In genomic region chr15:74555192-74555591, GRCh38 we compare ENCODE assay signal across 20 cellular contexts. TPM values are rescaled to one million over a fixed set of nuclear protein-coding genes. Genes with fewer than 3 reads are reported as not detected.
DNase-seq lines count a peak whose midpoint lies in the region; ATAC-seq, FAIRE-seq and TF ChIP-seq lines count a peak whose summit lies in the region.
"Had no signal": no experiment of that assay in that cellular context is flagged by ENCODE, and none has a peak within 500 bp of the region (broad histone marks: within the 10 kb centered on the region; RNA-seq: fewer than 3 reads in every experiment).

No MANE protein-coding gene starts in this region.

- CTCF ChIA-PET in K562 (lab: Yijun Ruan, JAX; ENCODE audit: low intra/inter-chr PET ratio) = no interaction called here

- H4K20me1 ChIP-seq in GM23338 (replicated peaks; ENCODE audit: insufficient read depth) (peaks cover 67% of the 10 kb centered on the region), H9 (ENCODE audit: control insufficient read depth, insufficient read depth, insufficient read length) (no peaks in the 10 kb centered on the region), K562 (replicated peaks; ENCODE audit: control insufficient read depth, insufficient read depth, low read length) (no peaks in the 10 kb centered on the region; the same call in 1 of the 2 replicates)

- H2BK15ac ChIP-seq in H9 (ENCODE audit: low read depth, low read length) = no peak overlapping the region

- in situ Hi-C loops in K562 (cut with MboI) = no loop called here

- WGBS in H9 (ENCODE audit: extremely low coverage, insufficient read length, low lambda C conversion rate) = no CpG with 5 or more reads among the region's 4 CpGs
- 51% methylated on average over 4 of the region's 4 CpGs for WGBS in K562 (ENCODE audit: insufficient coverage, low coverage, missing lambda C conversion rate)

- no peaks in the 10 kb centered on the region for H3K23me2 ChIP-seq in H9 (ENCODE audit: insufficient read length, low read depth, low read length, poor library complexity, severe bottlenecking)

- no peak overlapping the region for H3K23ac ChIP-seq in H9 (ENCODE audit: insufficient read length, low read depth, low read length)

- H3K27ac Mint-ChIP-seq in GM23338 (no peak overlapping the region), H9 (peak overlapping the region in 2 of 3 experiments; percentile 81 to 92; a peak in 4 of 7 replicates)
- H3K27ac Mint-ChIP-seq in stimulated activated effector memory CD8-positive, alpha-beta T cell treated with anti-CD3 and anti-CD28 coated beads, Interleukin-12 subunit alpha, Interleukin-12 subunit beta, amount 100 ng/mL, for 72 hours = peak overlapping the region; percentile 67

- POLR2A ChIA-PET in K562 (lab: Yijun Ruan, JAX) = interaction anchor here (0.5 kb wide), 1 partner anchor 55 kb away, joined by 3 read pairs; no protein-coding TSS in a partner anchor

- H3K9me3 ChIP-seq in H9 (ENCODE audit: control insufficient read depth, low read depth, low read length) (no peaks in the 10 kb centered on the region), K562 (replicated peaks; ENCODE audit: control insufficient read depth, insufficient read depth, low read depth, low read length) (no peaks in the 10 kb centered on the region)
- H3K9me3 ChIP-seq: BE2C, Caco-2, HAP-1 had no signal

- TF ChIP-seq RAD21 in K562 (CRISPR knock-in tag; conservative IDR thresholded peaks at IDR 0.05 in 1 of 2, IDR thresholded peaks at IDR 0.05 in 1 of 2) = no peak

- no peaks in the 10 kb centered on the region for H3K27me3 ChIP-seq in GM23338 (ENCODE audit: insufficient read depth)
- H3K27me3 ChIP-seq in H9 (ENCODE audit: insufficient read depth, low read length) = no peaks in the 10 kb centered on the region
- H3K27me3 ChIP-seq in K562 (ENCODE audit: control insufficient read depth in 2 of 2, insufficient read depth in 2 of 2, low read length in 2 of 2) = no peaks in the 10 kb centered on the region
- no peaks in the 10 kb centered on the region for H3K27me3 ChIP-seq in foreskin keratinocyte
- H3K27me3 ChIP-seq: BE2C had no signal

- H3K4me3 Mint-ChIP-seq in GM23338 = no peak overlapping the region
- no peak overlapping the region for H3K4me3 Mint-ChIP-seq in H9
- H3K4me3 Mint-ChIP-seq in stimulated activated effector memory CD8-positive, alpha-beta T cell treated with anti-CD3 and anti-CD28 coated beads, Interleukin-12 subunit alpha, Interleukin-12 subunit beta, amount 100 ng/mL, for 72 hours = no peak overlapping the region

- DNase-seq in GM23338 (ENCODE audit: low spot score) (no peak), H9 (no peak), K562 (ENCODE audit: extremely low read depth in 1 of 4, low spot score in 3 of 4) (no peak), foreskin keratinocyte (no peak)
- no peak for DNase-seq in stimulated activated effector memory CD8-positive, alpha-beta T cell treated with anti-CD3 and anti-CD28 coated beads, Interleukin-12 subunit alpha, Interleukin-12 subunit beta, amount 100 ng/mL, for 72 hours (ENCODE audit: low spot score in 2 of 2)
- DNase-seq: ACHN; BE2C; C1 segment of cervical spinal cord; Caco-2; CD4-positive, CD25-positive, alpha-beta regulatory T cell; GM23248 had no signal

- H2AFZ ChIP-seq in GM23338 (no peak overlapping the region), H9 (ENCODE audit: low read length) (no peak overlapping the region), K562 (ENCODE audit: low read depth, low read length) (no peak overlapping the region)
- H2AFZ ChIP-seq: GM23248 had no signal

- H2BK20ac ChIP-seq in H9 (ENCODE audit: low read depth, low read length, poor library complexity, severe bottlenecking) = no peak overlapping the region

- no peak overlapping the region for H3T11ph ChIP-seq in H9 (ENCODE audit: low read length)

- H3K9me1 ChIP-seq in K562 (ENCODE audit: control insufficient read depth, insufficient read depth, low read length) = no peaks in the 10 kb centered on the region

- no peaks in the 10 kb centered on the region; the same call in 1 of the 2 replicates for H3F3A ChIP-seq in GM23338 (replicated peaks; ENCODE audit: low read depth)

- H4K8ac ChIP-seq in H9 (replicated peaks; ENCODE audit: insufficient read length, low read depth, low read length) = no peak overlapping the region

- H3K79me2 ChIP-seq in GM23338 (replicated peaks; ENCODE audit: insufficient read depth) (peaks cover 100% of the 10 kb centered on the region), H9 (ENCODE audit: insufficient read depth, low read length) (peaks cover 16% of the 10 kb centered on the region; the same call in 1 of the 2 replicates), K562 (ENCODE audit: control insufficient read depth, insufficient read depth, low read length) (no peaks in the 10 kb centered on the region)

- no peak overlapping the region for H2AK5ac ChIP-seq in H9 (ENCODE audit: insufficient read length, low read length)

- peaks cover 55% of the 10 kb centered on the region for H3K36me3 Mint-ChIP-seq in GM23338 (ENCODE audit: low read depth)
- peaks cover 18 to 60% (median 58%) of the 10 kb centered on the region in 3 experiments for H3K36me3 Mint-ChIP-seq in H9 (ENCODE audit: insufficient read depth in 1 of 3, low read depth in 3 of 3)
- peaks cover 100% of the 10 kb centered on the region for H3K36me3 Mint-ChIP-seq in stimulated activated effector memory CD8-positive, alpha-beta T cell treated with anti-CD3 and anti-CD28 coated beads, Interleukin-12 subunit alpha, Interleukin-12 subunit beta, amount 100 ng/mL, for 72 hours

- H2BK12ac ChIP-seq in H9 (ENCODE audit: insufficient read length, low read depth, low read length) = no peak overlapping the region

- TF ChIP-seq CTCF in GM23338 (conservative IDR thresholded peaks at IDR 0.05; ENCODE audit: low read depth in 2 of 2) (no peak), H9 (conservative IDR thresholded peaks at IDR 0.05) (no peak), K562 (IDR thresholded peaks at IDR 0.05 in 2 of 3, conservative IDR thresholded peaks at IDR 0.05 in 1 of 3; ENCODE audit: insufficient read depth in 2 of 3, low read depth in 1 of 3, low read length in 3 of 3) (no peak), foreskin keratinocyte (conservative IDR thresholded peaks at IDR 0.05) (no peak)

- H3K27me3 Mint-ChIP-seq in GM23338 (ENCODE audit: insufficient read depth, low read depth, poor library complexity) (peaks cover 8% of the 10 kb centered on the region), H9 (ENCODE audit: low read depth) (no peaks in the 10 kb centered on the region)
- H3K27me3 Mint-ChIP-seq: CD4-positive, CD25-positive, alpha-beta regulatory T cell had no signal

- H3K4me1 ChIP-seq in GM23338 (ENCODE audit: insufficient read depth) = peaks cover 11% of the 10 kb centered on the region; the same call in 1 of the 2 replicates
- no peaks in the 10 kb centered on the region for H3K4me1 ChIP-seq in H9 (ENCODE audit: insufficient read depth, low read length)
- no peaks in the 10 kb centered on the region for H3K4me1 ChIP-seq in K562 (replicated peaks in 1 of 2; ENCODE audit: control insufficient read depth in 2 of 2, insufficient read depth in 2 of 2, low read length in 2 of 2)
- no peaks in the 10 kb centered on the region for H3K4me1 ChIP-seq in foreskin keratinocyte
- H3K4me1 ChIP-seq: BE2C, Caco-2, HAP-1 had no signal

- no TSS peak for BruUV-seq in K562 (replicated peaks; lab: Mats Ljungman, UMichigan)

- no peaks in the 10 kb centered on the region for H3K9me2 ChIP-seq in GM23338 (ENCODE audit: insufficient read depth)

- H4K5ac ChIP-seq in H9 (ENCODE audit: insufficient read length, low read depth, low read length) = no peak overlapping the region

- H3K4me3 ChIP-seq in GM23338 (no peak overlapping the region), K562 (no peak overlapping the region)
- H3K4me3 ChIP-seq: GM23248, HAP-1 had no signal

- H4K91ac ChIP-seq in H9 (ENCODE audit: insufficient read length, low read depth, low read length) = no peak overlapping the region

- no peak overlapping the region for H3K4me2 ChIP-seq in GM23338
- no peak overlapping the region for H3K4me2 ChIP-seq in H9 (ENCODE audit: insufficient read depth, insufficient read length, low read length)
- no peak overlapping the region for H3K4me2 ChIP-seq in K562 (ENCODE audit: insufficient read depth, low read length)
- H3K4me2 ChIP-seq: KMS-11 had no signal

- H3K4me1 Mint-ChIP-seq in GM23338 (peaks cover 15% of the 10 kb centered on the region), H9 (peaks cover 12 to 13% of the 10 kb centered on the region in 2 experiments)
- H3K4me1 Mint-ChIP-seq in stimulated activated effector memory CD8-positive, alpha-beta T cell treated with anti-CD3 and anti-CD28 coated beads, Interleukin-12 subunit alpha, Interleukin-12 subunit beta, amount 100 ng/mL, for 72 hours = peaks cover 53% of the 10 kb centered on the region

- H2BK120ac ChIP-seq in H9 (ENCODE audit: low read depth, low read length, poor library complexity, severe bottlenecking) = no peak overlapping the region

- H3K9me3 Mint-ChIP-seq in GM23338 = no peaks in the 10 kb centered on the region
- H3K9me3 Mint-ChIP-seq in H9 = no peaks in the 10 kb centered on the region
- peaks cover 2% of the 10 kb centered on the region for H3K9me3 Mint-ChIP-seq in stimulated activated effector memory CD8-positive, alpha-beta T cell treated with anti-CD3 and anti-CD28 coated beads, Interleukin-12 subunit alpha, Interleukin-12 subunit beta, amount 100 ng/mL, for 72 hours
- H3K9me3 Mint-ChIP-seq: CD4-positive, CD25-positive, alpha-beta regulatory T cell had no signal

- H2BK5ac ChIP-seq in H9 (ENCODE audit: insufficient read length, low read length) = no peak overlapping the region

- ATAC-seq in GM23338 (no peak), K562 (no peak), HG02970 (IDR thresholded peaks at IDR 0.05; ENCODE audit: low FRiP score, unreplicated experiment) (no peak), foreskin keratinocyte (no peak)
- ATAC-seq in stimulated activated effector memory CD8-positive, alpha-beta T cell treated with anti-CD3 and anti-CD28 coated beads, Interleukin-12 subunit alpha, Interleukin-12 subunit beta, amount 100 ng/mL, for 72 hours = no peak

- H3K79me1 ChIP-seq in H9 (ENCODE audit: insufficient read depth, low read depth, low read length, poor library complexity, severe bottlenecking) = peaks cover 3% of the 10 kb centered on the region

- H3K9ac ChIP-seq in H9 (ENCODE audit: extremely low read depth, insufficient read length, low read length) (no peak overlapping the region), K562 (ENCODE audit: insufficient read depth in 1 of 2, low read depth in 2 of 2, low read length in 2 of 2) (no peak overlapping the region)
- H3K9ac ChIP-seq: GM23248, KMS-11 had no signal

- TF ChIP-seq POLR2A in K562 (conservative IDR thresholded peaks at IDR 0.05) = no peak

- H3K4ac ChIP-seq in H9 (ENCODE audit: low read depth, low read length) = no peak overlapping the region

- no peak for FAIRE-seq in K562 (lab: Jason Lieb, UNC)
- FAIRE-seq: A204.1, D721Med, G401.6, GM12892, GM18507, HTR-8/SVneo had no signal

- no peak for TF ChIP-seq EP300 in K562 (IDR thresholded peaks at IDR 0.05; ENCODE audit: low read length)

- H3K56ac ChIP-seq in H9 (ENCODE audit: insufficient read length, low read depth, low read length) = no peak overlapping the region

- intact Hi-C loops in K562 (cut with micrococcal nuclease) = no loop called here

- H3K14ac ChIP-seq in H9 (ENCODE audit: insufficient read depth, low read length) = no peak overlapping the region

- H3K36me3 ChIP-seq in GM23338 (ENCODE audit: insufficient read depth) = peaks cover 23% of the 10 kb centered on the region; the same call in 1 of the 2 replicates
- H3K36me3 ChIP-seq in K562 (ENCODE audit: control insufficient read depth, insufficient read depth, low read length) = peaks cover 8% of the 10 kb centered on the region
- H3K36me3 ChIP-seq: BE2C had no signal

- H3K27ac ChIP-seq in GM23338 (ENCODE audit: low read depth) = peak overlapping the region; percentile 39; the same call in 1 of the 2 replicates
- H3K27ac ChIP-seq in H9 (ENCODE audit: insufficient read length, low read depth, low read length) = no peak overlapping the region
- H3K27ac ChIP-seq in K562 (ENCODE audit: extremely low read depth, low read depth, low read length) = no peak overlapping the region
- no peak overlapping the region for H3K27ac ChIP-seq in foreskin keratinocyte
- H3K27ac ChIP-seq: GM23248, KMS-11 had no signal

- no peak overlapping the region for H3K18ac ChIP-seq in H9 (ENCODE audit: insufficient read length, low read depth, low read length)

RNA-seq across cellular contexts. Expression of gene ARID3B, which starts 14.2 kb away (rescaled TPM):
- 114 and 147 TPM in 2 replicates for total RNA-seq in GM23338 (2014; rRNA removed; shearing (Covaris generic))
- polyA plus RNA-seq in GM23338 (2016; fragmentation: Nextera tagmentation; extraction: Ambion mirVana) = 65.5 and 72.8 TPM in 2 replicates
- 101 and 110 TPM in 2 replicates for total RNA-seq in H9 (2021)
- total RNA-seq in K562 (2011; cell fraction: chromatin; rRNA removed; ENCODE audit: low replicate concordance) = 31.5 and 48.3 TPM in 2 replicates
- total RNA-seq in K562 (2011; cell fraction: nucleolus; rRNA removed) = 22.4 and 26.3 TPM in 2 replicates
- 29.0 and 39.5 TPM in 2 replicates for total RNA-seq in K562 (2011; cell fraction: nucleoplasm; rRNA removed)
- total RNA-seq in K562 (2014; rRNA removed) = 7.1 and 10.9 TPM in 2 replicates
- 4.4 and 4.8 TPM in 2 replicates for total RNA-seq in K562 (2014; rRNA removed; fragmentation: Illumina TruSeq; extraction: Trizol)
- total RNA-seq in K562 (2015; rRNA removed; fragmentation: Illumina TruSeq; extraction: Trizol) = 6.0 and 6.1 TPM in 2 replicates
- 14.8 and 15.0 TPM in 2 replicates for total RNA-seq in K562 (2021)
- polyA plus RNA-seq in K562 (2011; rRNA removed) = 11.8 and 16.4 TPM in 2 replicates
- 14.6 and 18.3 TPM in 2 replicates for polyA plus RNA-seq in K562 (2011; cell fraction: cytosol; rRNA removed)
- 19.7 and 26.1 TPM in 2 replicates for polyA plus RNA-seq in K562 (2011; cell fraction: nucleus; rRNA removed)
- 11.3 and 18.8 TPM in 2 replicates for polyA plus RNA-seq in K562 (2012)
- polyA plus RNA-seq in K562 (2014; fragmentation: Illumina TruSeq; extraction: Trizol) = 12.4 and 14.8 TPM in 2 replicates
- under 1 TPM; 0.32 to 0.74 TPM for polyA plus RNA-seq in K562 (2014; fragmentation: Nextera tagmentation; extraction: Ambion mirVana)
- polyA plus RNA-seq in K562 (2014; rRNA removed) = 14.1 and 15.1 TPM in 2 replicates
- 10.7 and 11.3 TPM in 2 replicates for polyA minus RNA-seq in K562 (2011; rRNA and poly(A)+ RNA removed)
- 11.5 and 11.8 TPM in 2 replicates for polyA minus RNA-seq in K562 (2011; cell fraction: cytosol; rRNA and poly(A)+ RNA removed)
- 10.5 and 11.4 TPM in 2 replicates for polyA minus RNA-seq in K562 (2011; cell fraction: nucleus; rRNA and poly(A)+ RNA removed)
- total RNA-seq in foreskin keratinocyte = 7.9 and 8.6 TPM in 2 replicates
- polyA plus RNA-seq in foreskin keratinocyte = 5.3 and 5.4 TPM in 2 replicates
